ENCODE assay signal across 8 cellular contexts in genomic region chr14:34362625-34363251, GRCh38.
"Had no signal": no experiment of that assay in that cellular context is flagged by ENCODE, and none has a peak within 500 bp of the region (broad histone marks: within the 10 kb centered on the region; RNA-seq: fewer than 3 reads in every experiment).

No MANE protein-coding gene starts in this region.

- H3K9me3 ChIP-seq: tibial artery had no signal

- H3K4me3 ChIP-seq: lung, smooth muscle cell, tibial artery had no signal

- ATAC-seq: activated CD8-positive, alpha-beta T cell treated with anti-CD3 and anti-CD28 coated beads for 36 hours had no signal

- DNase-seq: activated CD8-positive, alpha-beta memory T cell treated with anti-CD3 and anti-CD28 coated beads, Interleukin-2, amount 50 U/mL, for 4 hours; activated CD8-positive, alpha-beta T cell treated with anti-CD3 and anti-CD28 coated beads for 36 hours; naive B cell; T1000; tibial artery had no signal

- H3K27ac ChIP-seq: parathyroid adenoma, tibial artery had no signal

- H3K36me3 ChIP-seq: tibial artery had no signal

- H3K4me1 ChIP-seq: parathyroid adenoma had no signal
